ENCODE assay signal across 9 cellular contexts in genomic region chr1:116152577-116152943, GRCh38. TPM values are rescaled to one million over a fixed set of nuclear protein-coding genes. Genes with fewer than 3 reads are reported as not detected.
DNase-seq lines count a peak whose midpoint lies in the region; ATAC-seq and TF ChIP-seq lines count a peak whose summit lies in the region.
"Had no signal": no experiment of that assay in that cellular context is flagged by ENCODE, and none has a peak within 500 bp of the region (broad histone marks: within the 10 kb centered on the region; RNA-seq: fewer than 3 reads in every experiment).

No MANE protein-coding gene starts in this region.

- TF ChIP-seq POLR2A in sigmoid colon (IDR thresholded peaks at IDR 0.05) (no peak), gastroesophageal sphincter (IDR thresholded peaks at IDR 0.05) (no peak)

- H3K27ac ChIP-seq in SJCRH30 (no peak overlapping the region), foreskin keratinocyte (peak overlapping the region; percentile 81), sigmoid colon (peak overlapping the region in 3 of 4 donors; percentile 1 to 65 (median 39)), gastroesophageal sphincter (peak overlapping the region in 2 of 4 donors; percentile 66 to 78)

- H3K4me3 ChIP-seq in SJCRH30 (peak overlapping the region; percentile 54), sigmoid colon (peak overlapping the region; percentile 23 to 55 (median 44)), gastroesophageal sphincter (peak overlapping the region in 1 of 2 donors; percentile 51)

- intact Hi-C loops in sigmoid colon (cut with DNase I) = loop anchor here (1.0 to 2.0 kb wide), 2 partner anchors 16 to 333 kb away; no protein-coding TSS in a partner anchor

- peaks cover 4% of the 10 kb centered on the region; the same call in 1 of the 2 replicates for H3K4me1 ChIP-seq in ES-I3 (ENCODE audit: insufficient read depth, low read length)
- peaks cover 3% of the 10 kb centered on the region; the same call in 1 of the 2 replicates for H3K4me1 ChIP-seq in SJCRH30
- peaks cover 8% of the 10 kb centered on the region for H3K4me1 ChIP-seq in foreskin keratinocyte
- H3K4me1 ChIP-seq in sigmoid colon = peaks cover 0 to 12% (median 10%) of the 10 kb centered on the region in 4 donors
- H3K4me1 ChIP-seq in gastroesophageal sphincter = peaks cover 0 to 21% (median 0%) of the 10 kb centered on the region in 3 donors

- DNase-seq in SJCRH30 (no peak), foreskin keratinocyte (no peak), sigmoid colon (no peak), NCI-H2171 treated with DMSO at 0.1 percent for 48 hours (lab: John Stamatoyannopoulos, UW) (no peak), NCI-H526 treated with DMSO at 0.1 percent for 48 hours (lab: John Stamatoyannopoulos, UW) (no peak)

- no peaks in the 10 kb centered on the region; the same call in 1 of the 2 replicates for H3K27me3 ChIP-seq in SJCRH30
- no peaks in the 10 kb centered on the region for H3K27me3 ChIP-seq in foreskin keratinocyte
- no peaks in the 10 kb centered on the region for H3K27me3 ChIP-seq in sigmoid colon
- H3K27me3 ChIP-seq in gastroesophageal sphincter = no peaks in the 10 kb centered on the region

- TF ChIP-seq CTCF in foreskin keratinocyte (conservative IDR thresholded peaks at IDR 0.05) = no peak
- TF ChIP-seq CTCF in sigmoid colon (IDR thresholded peaks at IDR 0.05) = no peak
- no peak for TF ChIP-seq CTCF in gastroesophageal sphincter (IDR thresholded peaks at IDR 0.05)

- H3K9me3 ChIP-seq in ES-I3 (ENCODE audit: control insufficient read depth, insufficient read depth, low read length) (no peaks in the 10 kb centered on the region), SJCRH30 (replicated peaks) (no peaks in the 10 kb centered on the region), sigmoid colon (no peaks in the 10 kb centered on the region), gastroesophageal sphincter (no peaks in the 10 kb centered on the region)

- WGBS in sigmoid colon, 2 donors = 23 to 75% methylated on average over 3 to 4 of the region's 4 CpGs
- WGBS in gastroesophageal sphincter (ENCODE audit: low coverage in 1 of 2), 2 donors = 57% methylated on average over 4 of the region's 4 CpGs; no CpG with 5 or more reads in 1 of the 2 donors

- TF ChIP-seq EP300 in sigmoid colon (IDR thresholded peaks at IDR 0.05) (no peak), gastroesophageal sphincter (IDR thresholded peaks at IDR 0.05) (no peak)

- peak overlapping the region; percentile 64; the same call in 1 of the 2 replicates for H3K9ac ChIP-seq in ES-I3 (ENCODE audit: low read depth, low read length)

- no peaks in the 10 kb centered on the region for H3K36me3 ChIP-seq in ES-I3 (ENCODE audit: insufficient read depth, low read length)
- no peaks in the 10 kb centered on the region for H3K36me3 ChIP-seq in SJCRH30
- H3K36me3 ChIP-seq in sigmoid colon = no peaks in the 10 kb centered on the region
- H3K36me3 ChIP-seq in gastroesophageal sphincter = no peaks in the 10 kb centered on the region

- no peak for ATAC-seq in foreskin keratinocyte
- no peak for ATAC-seq in HG03469 (IDR thresholded peaks at IDR 0.05; ENCODE audit: unreplicated experiment)
- no peak for ATAC-seq in gastroesophageal sphincter

RNA-seq across cellular contexts. Expression of gene MAB21L3, which starts 41.4 kb away (rescaled TPM):
- total RNA-seq in SJCRH30 (2014; rRNA removed; shearing (Covaris generic)) = 0.71 and 0.95 TPM in 2 replicates
- total RNA-seq in foreskin keratinocyte (0.07 TPM in 2 replicates), sigmoid colon (under 1 TPM in 2 of 4 donors, not detected in 2; under 0.01 to 0.28 TPM), gastroesophageal sphincter (1 to 10 TPM in 1 of 4 donors, not detected in 3; 1.3 TPM)
- polyA plus RNA-seq in foreskin keratinocyte (0.01 TPM in 1 of 2 replicates, not detected in the other), sigmoid colon (1 to 10 TPM; 1.1 to 2.3 (median 1.2) TPM)
- total RNA-seq: HT1080 had no signal
